In genomic region chr4:154982187-154983047, GRCh38 we compare ENCODE assay signal across 8 cellular contexts.
DNase-seq lines count a peak whose midpoint lies in the region; ATAC-seq, FAIRE-seq and TF ChIP-seq lines count a peak whose summit lies in the region.

No MANE protein-coding gene starts in this region.

- no peak overlapping the region for H3K9ac ChIP-seq in SK-N-MC (ENCODE audit: insufficient read length)

- DNase-seq in DMS153 treated with DMSO at 0.1 percent for 48 hours (lab: John Stamatoyannopoulos, UW; ENCODE audit: unreplicated experiment) (peak; percentile 16), HT1080 (ENCODE audit: low read depth) (peak; percentile 55), SK-N-MC (ENCODE audit: low read depth, low spot score) (peak; percentile 14), bronchial epithelial cell (ENCODE audit: low read depth) (peak; percentile 57), left kidney (ENCODE audit: low read depth, low spot score) (peak; percentile 85)
- DNase-seq in stimulated activated CD8-positive, alpha-beta memory T cell treated with anti-CD3 and anti-CD28 coated beads, Interleukin-4, amount 100 ng/mL, for 24 hours (ENCODE audit: low read depth), result peak; percentile 3

- H3K36me3 ChIP-seq in SK-N-MC (ENCODE audit: insufficient read depth, low read length), result no peaks in the 10 kb centered on the region
- H3K36me3 ChIP-seq in bronchial epithelial cell (ENCODE audit: control insufficient read depth, insufficient read depth, low read length), result no peaks in the 10 kb centered on the region

- no peaks in the 10 kb centered on the region for H3K27me3 ChIP-seq in bronchial epithelial cell (ENCODE audit: control insufficient read depth, insufficient read depth, low read length)

- no peaks in the 10 kb centered on the region for H3K9me3 ChIP-seq in SK-N-MC (ENCODE audit: low read depth, low read length)

- FAIRE-seq in bronchial epithelial cell (lab: Jason Lieb, UNC), result peak; percentile 88

- H3K4me3 ChIP-seq in SK-N-MC (no peak overlapping the region), bronchial epithelial cell (ENCODE audit: low read depth, low read length) (no peak overlapping the region)

- TF ChIP-seq CTCF in bronchial epithelial cell (IDR thresholded peaks at IDR 0.05; ENCODE audit: insufficient read depth, low read length, severe bottlenecking), result peak; percentile 76

- peak; percentile 25 for ATAC-seq in GM19468 (IDR thresholded peaks at IDR 0.05; ENCODE audit: extremely low read depth, unreplicated experiment)
- ATAC-seq in HG03521 (IDR thresholded peaks at IDR 0.05; ENCODE audit: unreplicated experiment), result no peak

- H3K27ac ChIP-seq in SK-N-MC, result no peak overlapping the region

Comparison
In these comparisons a context has a peak if more than half of its experiments do, and no peak if none do; other contexts are left out.
1. DNase-seq: peak in every context shown above with its lines; median percentile 85 in left kidney; 57 in bronchial epithelial cell; 55 in HT1080; 16 in DMS153 treated with DMSO at 0.1 percent for 48 hours; 14 in SK-N-MC; 3 in stimulated activated CD8-positive, alpha-beta memory T cell treated with anti-CD3 and anti-CD28 coated beads, Interleukin-4, amount 100 ng/mL, for 24 hours.